ENCODE assay signal across 8 cellular contexts in genomic region chr3:50299638-50299928, GRCh38. TPM values are rescaled to one million over a fixed set of nuclear protein-coding genes. Genes with fewer than 3 reads are reported as not detected.
DNase-seq lines count a peak whose midpoint lies in the region; ATAC-seq and TF ChIP-seq lines count a peak whose summit lies in the region.

No MANE protein-coding gene starts in this region.

- H3K4me3 ChIP-seq in right atrium auricular region (peak overlapping the region; percentile 35 to 65), breast epithelium (peak overlapping the region; percentile 34 to 92 (median 62)), mucosa of descending colon (peak overlapping the region; percentile 13)

- no peak for ATAC-seq in mucosa of descending colon

- no peaks in the 10 kb centered on the region for H3K36me3 ChIP-seq in right atrium auricular region
- H3K36me3 ChIP-seq in breast epithelium = no peaks in the 10 kb centered on the region
- H3K36me3 ChIP-seq in mucosa of descending colon (ENCODE audit: low read depth) = peaks cover 6% of the 10 kb centered on the region

- H3K9me3 ChIP-seq in right atrium auricular region = no peaks in the 10 kb centered on the region
- H3K9me3 ChIP-seq in breast epithelium = no peaks in the 10 kb centered on the region
- no peaks in the 10 kb centered on the region for H3K9me3 ChIP-seq in mucosa of descending colon

- H3K4me1 ChIP-seq in right atrium auricular region = peaks cover 0 to 50% of the 10 kb centered on the region in 2 donors
- peaks cover 5 to 11% of the 10 kb centered on the region in 2 donors for H3K4me1 ChIP-seq in breast epithelium
- H3K4me1 ChIP-seq in mucosa of descending colon (ENCODE audit: low read depth) = peaks cover 14% of the 10 kb centered on the region

- TF ChIP-seq POLR2A in breast epithelium (IDR thresholded peaks at IDR 0.05) = no peak

- intact Hi-C loops in cardiac septum (cut with DNase I) (no loop called here), breast epithelium (cut with DNase I; ENCODE audit: low total_unique reads) (loop anchor here (5.0 kb wide), 2 partner anchors 867 to 1038 kb away; no protein-coding TSS in a partner anchor), mucosa of descending colon (cut with DNase I, micrococcal nuclease) (no loop called here)

- peak overlapping the region; percentile 89 to 90 for H3K27ac ChIP-seq in right atrium auricular region
- H3K27ac ChIP-seq in breast epithelium = peak overlapping the region; percentile 91 to 94

- H3K27me3 ChIP-seq in right atrium auricular region = no peaks in the 10 kb centered on the region
- no peaks in the 10 kb centered on the region for H3K27me3 ChIP-seq in breast epithelium

- no peak for TF ChIP-seq CTCF in right atrium auricular region (IDR thresholded peaks at IDR 0.05)
- TF ChIP-seq CTCF in breast epithelium (IDR thresholded peaks at IDR 0.05) = no peak
- no peak for TF ChIP-seq CTCF in mucosa of descending colon (IDR thresholded peaks at IDR 0.05)

- DNase-seq in right atrium auricular region (ENCODE audit: low spot score) = no peak
- DNase-seq in cardiac septum (ENCODE audit: low spot score) = no peak
- DNase-seq in breast epithelium (ENCODE audit: low spot score in 2 of 2) = no peak
- no peak for DNase-seq in mucosa of descending colon
- no peak for DNase-seq in DMS153 (lab: John Stamatoyannopoulos, UW)
- no peak for DNase-seq in stimulated activated CD4-positive, alpha-beta T cell treated with anti-CD3 and anti-CD28 coated beads, Interleukin-12 subunit alpha, Interleukin-12 subunit beta, amount 100 ng/mL, for 4 hours
- DNase-seq in T1000 (lab: John Stamatoyannopoulos, UW) = no peak
- no peak for DNase-seq in cerebellar nuclear complex (lab: John Stamatoyannopoulos, UW)

RNA-seq across cellular contexts. Expression of gene HYAL3, which starts 0.4 kb away (rescaled TPM):
- total RNA-seq in right atrium auricular region (1 to 10 TPM in 1 of 2 donors, under 1 TPM in 1; 0.74 to 3.5 TPM), cardiac septum (1.3 TPM), breast epithelium (1 to 10 TPM; 2.3 to 6.4 (median 2.7) TPM), mucosa of descending colon (1 to 10 TPM; 1.4 to 2.9 (median 1.4) TPM)

RNA-seq across cellular contexts. Expression of gene NAA80, which starts 0.4 kb away (rescaled TPM):
- 10 to 100 TPM in 1 of 2 donors, 1 to 10 TPM in 1; 9.0 to 10.7 TPM for total RNA-seq in right atrium auricular region
- 8.5 TPM for total RNA-seq in cardiac septum
- 1 to 10 TPM; 6.0 to 8.8 (median 8.5) TPM for total RNA-seq in breast epithelium
- total RNA-seq in mucosa of descending colon = 10 to 100 TPM in 1 of 3 donors, 1 to 10 TPM in 2; 7.0 to 10.1 (median 8.4) TPM

RNA-seq across cellular contexts. Expression of gene HYAL1, which starts 3.8 kb away (rescaled TPM):
- total RNA-seq in right atrium auricular region = 10 to 100 TPM; 38.1 to 40.8 TPM
- total RNA-seq in cardiac septum = 51.6 TPM
- total RNA-seq in breast epithelium = 10 to 100 TPM in 1 of 3 donors, 1 to 10 TPM in 2; 3.5 to 16.1 (median 4.8) TPM
- 10 to 100 TPM in 1 of 3 donors, 1 to 10 TPM in 2; 5.3 to 10.0 (median 7.0) TPM for total RNA-seq in mucosa of descending colon

RNA-seq across cellular contexts. Expression of gene IFRD2, which starts 7.4 kb away (rescaled TPM):
- total RNA-seq in right atrium auricular region (10 to 100 TPM; 51.0 to 58.5 TPM), cardiac septum (45.7 TPM), breast epithelium (10 to 100 TPM; 50.4 to 82.3 (median 72.7) TPM), mucosa of descending colon (10 to 100 TPM; 54.8 to 59.8 (median 57.0) TPM)

RNA-seq across cellular contexts. Expression of gene LSMEM2, which starts 20.7 kb away (rescaled TPM):
- 10 to 100 TPM in 1 of 2 donors, 1 to 10 TPM in 1; 9.0 to 10.6 TPM for total RNA-seq in right atrium auricular region
- 25.7 TPM for total RNA-seq in cardiac septum
- total RNA-seq in breast epithelium = not detected
- total RNA-seq in mucosa of descending colon = under 1 TPM in 1 of 3 donors, not detected in 2; 0.32 TPM
